Comparison of ENCODE assay signal across 8 cellular contexts in genomic region chr7:33986951-33987948, GRCh38.
DNase-seq lines count a peak whose midpoint lies in the region; ATAC-seq and TF ChIP-seq lines count a peak whose summit lies in the region.

No MANE protein-coding gene starts in this region.

- H3K4me3 Mint-ChIP-seq in activated CD8-positive, alpha-beta T cell treated with anti-CD3 and anti-CD28 coated beads for 36 hours, result no peak overlapping the region

- no peak for TF ChIP-seq CTCF in activated CD8-positive, alpha-beta T cell treated with anti-CD3 and anti-CD28 coated beads for 36 hours (IDR thresholded peaks at IDR 0.05)

- peak; percentile 91 for ATAC-seq in esophagus mucosa
- peak; percentile 98 for ATAC-seq in sciatic nerve
- ATAC-seq in activated CD8-positive, alpha-beta T cell treated with anti-CD3 and anti-CD28 coated beads for 36 hours, result no peak
- ATAC-seq in HG03469 (IDR thresholded peaks at IDR 0.05; ENCODE audit: unreplicated experiment), result no peak

- POLR2A ChIA-PET in activated CD8-positive, alpha-beta T cell treated with anti-CD3 and anti-CD28 coated beads for 36 hours (lab: Charles Lee), result no interaction called here

- no peaks in the 10 kb centered on the region for H3K9me3 Mint-ChIP-seq in activated CD8-positive, alpha-beta T cell treated with anti-CD3 and anti-CD28 coated beads for 36 hours

- DNase-seq in EH (ENCODE audit: low read depth), result peak; percentile 99
- DNase-seq in OCI-M1 (lab: John Stamatoyannopoulos, UW), result peak; percentile 79
- no peak for DNase-seq in sciatic nerve (ENCODE audit: low spot score)
- no peak for DNase-seq in activated CD8-positive, alpha-beta T cell treated with anti-CD3 and anti-CD28 coated beads for 36 hours
- no peak for DNase-seq in NCI-H1105 (lab: John Stamatoyannopoulos, UW)
- DNase-seq in retina, result no peak

- intact Hi-C loops in sciatic nerve (cut with DNase I), result loop anchor here (10.0 kb wide), 1 partner anchor 108 kb away; no protein-coding TSS in a partner anchor
- intact Hi-C loops in activated CD8-positive, alpha-beta T cell treated with anti-CD3 and anti-CD28 coated beads for 36 hours (cut with micrococcal nuclease), result no loop called here

- H3K27me3 Mint-ChIP-seq in activated CD8-positive, alpha-beta T cell treated with anti-CD3 and anti-CD28 coated beads for 36 hours, result no peaks in the 10 kb centered on the region

- H3K4me1 Mint-ChIP-seq in activated CD8-positive, alpha-beta T cell treated with anti-CD3 and anti-CD28 coated beads for 36 hours (ENCODE audit: low read depth), result no peaks in the 10 kb centered on the region

- H3K27ac Mint-ChIP-seq in activated CD8-positive, alpha-beta T cell treated with anti-CD3 and anti-CD28 coated beads for 36 hours, result no peak overlapping the region

- CTCF ChIA-PET in activated CD8-positive, alpha-beta T cell treated with anti-CD3 and anti-CD28 coated beads for 36 hours (lab: Charles Lee), result no interaction called here

- H3K36me3 Mint-ChIP-seq in activated CD8-positive, alpha-beta T cell treated with anti-CD3 and anti-CD28 coated beads for 36 hours (ENCODE audit: low read depth), result no peaks in the 10 kb centered on the region

Comparison
In these comparisons a context has a peak if more than half of its experiments do, and no peak if none do; other contexts are left out.
1. DNase-seq: peak in EH (single experiment) and OCI-M1 (single experiment); none in sciatic nerve (single experiment), activated CD8-positive, alpha-beta T cell treated with anti-CD3 and anti-CD28 coated beads for 36 hours (single experiment), NCI-H1105 (single experiment) and retina (single experiment).
2. ATAC-seq: peak in esophagus mucosa (single experiment) and sciatic nerve (single experiment); none in activated CD8-positive, alpha-beta T cell treated with anti-CD3 and anti-CD28 coated beads for 36 hours (single experiment) and HG03469 (single experiment).